Comparison of ENCODE assay signal across 3 cellular contexts in genomic region chr3:186831795-186832194, GRCh38.
A peak's percentile ranks its signal among the peaks of the same experiment; 100 is the strongest.
TF ChIP-seq lines count a peak whose summit lies in the region.

No MANE protein-coding gene starts in this region.

TF ChIP-seq in GM23338, 12 proteins besides CTCF, POLR2A, EP300 and RAD21:
- TF ChIP-seq REST (IDR thresholded peaks at IDR 0.05; ENCODE audit: unreplicated experiment): peak; percentile 22
- no peak for TF ChIP-seq ZNF331 (CRISPR knock-in tag; IDR thresholded peaks at IDR 0.05; ENCODE audit: low read depth)

TF ChIP-seq in HEK293, 187 proteins besides CTCF, POLR2A, EP300 and RAD21:
- peak; percentile 80 for TF ChIP-seq REST (tag by site-specific recombination; IDR thresholded peaks at IDR 0.05)
- no peak for TF ChIP-seq ZNF223 (tag by site-specific recombination; IDR thresholded peaks at IDR 0.05)
- TF ChIP-seq ZNF16 (tag by site-specific recombination; IDR thresholded peaks at IDR 0.05; ENCODE audit: low read depth): no peak

TF ChIP-seq in GM12878, 131 proteins besides CTCF, POLR2A, EP300 and RAD21:
- TF ChIP-seq REST (IDR thresholded peaks at IDR 0.05; ENCODE audit: low read depth, low read length) (peak; percentile 59; the same call in 1 of the 2 replicates), FOXM1 (IDR thresholded peaks at IDR 0.05; ENCODE audit: low read depth, low read length) (no peak)
